13 cellular contexts compared by ENCODE assay signal in the genomic region with DNA sequence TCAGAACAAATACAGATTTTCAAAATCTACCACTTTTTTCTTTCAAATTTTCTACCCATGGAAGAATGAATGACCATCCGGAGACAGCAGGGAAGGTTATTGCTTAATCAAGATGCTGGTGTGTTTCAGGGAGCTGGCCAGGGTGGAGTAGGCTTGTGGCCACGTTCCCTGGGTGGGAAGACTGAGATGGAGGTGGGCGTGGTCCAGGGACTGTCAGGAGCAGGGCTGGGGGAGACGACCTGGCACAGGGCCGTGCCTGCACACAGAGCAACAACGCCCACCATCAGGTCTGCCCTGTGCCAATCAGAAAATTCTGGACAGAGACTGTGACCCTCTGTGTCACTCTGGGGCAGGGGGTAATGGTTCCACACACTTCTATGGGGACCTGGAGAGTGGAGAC. TPM values are rescaled to one million over a fixed set of nuclear protein-coding genes. Genes with fewer than 3 reads are reported as not detected.
DNase-seq lines count a peak whose midpoint lies in the region; ATAC-seq and TF ChIP-seq lines count a peak whose summit lies in the region.
"Had no signal": no experiment of that assay in that cellular context is flagged by ENCODE, and none has a peak within 500 bp of the region (broad histone marks: within the 10 kb centered on the region; RNA-seq: fewer than 3 reads in every experiment).

No MANE protein-coding gene starts in this region.

- H3K4me1 Mint-ChIP-seq in activated naive CD4-positive, alpha-beta T cell treated with anti-CD3 and anti-CD28 coated beads, Interleukin-2, amount 50 U/mL, for 24 hours: peaks cover 68% of the 10 kb centered on the region

- no peaks in the 10 kb centered on the region for H3K9me3 Mint-ChIP-seq in activated naive CD4-positive, alpha-beta T cell treated with anti-CD3 and anti-CD28 coated beads, Interleukin-2, amount 50 U/mL, for 24 hours

- H3K27me3 ChIP-seq in RWPE2 (ENCODE audit: insufficient read depth, poor library complexity, severe bottlenecking) (no peaks in the 10 kb centered on the region), stomach (peaks cover 0 to 18% (median 0%) of the 10 kb centered on the region in 3 donors)
- H3K27me3 ChIP-seq: gastroesophageal sphincter, vagina had no signal

- H3K4me1 ChIP-seq in RWPE2 (ENCODE audit: insufficient read depth, poor library complexity, severe bottlenecking): peaks cover 16% of the 10 kb centered on the region
- H3K4me1 ChIP-seq in stomach: peaks cover 0 to 9% (median 6%) of the 10 kb centered on the region in 4 donors
- H3K4me1 ChIP-seq: vagina had no signal

- no peak for TF ChIP-seq CTCF in RWPE2 (IDR thresholded peaks at IDR 0.05; ENCODE audit: poor library complexity, severe bottlenecking)
- TF ChIP-seq CTCF in stomach (IDR thresholded peaks at IDR 0.05): no peak

- peaks cover 1% of the 10 kb centered on the region for H3K36me3 Mint-ChIP-seq in activated naive CD4-positive, alpha-beta T cell treated with anti-CD3 and anti-CD28 coated beads, Interleukin-2, amount 50 U/mL, for 24 hours

- H3K27ac ChIP-seq in RWPE2 (ENCODE audit: poor library complexity, severe bottlenecking) (peak overlapping the region; percentile 66), stomach (peak overlapping the region; percentile 3 to 58 (median 38))
- H3K27ac ChIP-seq: gastroesophageal sphincter, vagina had no signal

- H3K4me3 ChIP-seq in RWPE2 (ENCODE audit: severe bottlenecking) (no peak overlapping the region), stomach (no peak overlapping the region)
- H3K4me3 ChIP-seq: gastroesophageal sphincter, vagina had no signal

- peak overlapping the region; percentile 96 for H3K27ac Mint-ChIP-seq in activated naive CD4-positive, alpha-beta T cell treated with anti-CD3 and anti-CD28 coated beads, Interleukin-2, amount 50 U/mL, for 24 hours

- peak overlapping the region; percentile 64 for H3K4me3 Mint-ChIP-seq in activated naive CD4-positive, alpha-beta T cell treated with anti-CD3 and anti-CD28 coated beads, Interleukin-2, amount 50 U/mL, for 24 hours

- no peak for TF ChIP-seq POLR2A in stomach (IDR thresholded peaks at IDR 0.05)

- ATAC-seq in RWPE2 (ENCODE audit: low read depth) (no peak), esophagus mucosa (peak; percentile 15), GM19351 (IDR thresholded peaks at IDR 0.05; ENCODE audit: unreplicated experiment) (no peak), GM21515 (IDR thresholded peaks at IDR 0.05; ENCODE audit: unreplicated experiment) (no peak)
- ATAC-seq: gastroesophageal sphincter had no signal

- H3K9me3 ChIP-seq in RWPE2 (ENCODE audit: severe bottlenecking) (no peaks in the 10 kb centered on the region), stomach (no peaks in the 10 kb centered on the region)
- H3K9me3 ChIP-seq: gastroesophageal sphincter, vagina had no signal

- TF ChIP-seq EP300 in stomach (IDR thresholded peaks at IDR 0.05): no peak

- 57 to 74% (median 63%) methylated on average over 5 to 6 of the region's 6 CpGs for WGBS in stomach, 5 donors

- DNase-seq in activated naive CD4-positive, alpha-beta T cell treated with anti-CD3 and anti-CD28 coated beads, Interleukin-2, amount 50 U/mL, for 16 hours: no peak
- no peak for DNase-seq in RWPE2 (ENCODE audit: low spot score)
- no peak for DNase-seq in stomach
- no peak for DNase-seq in DMS153 treated with DMSO at 0.1 percent for 48 hours (lab: John Stamatoyannopoulos, UW; ENCODE audit: unreplicated experiment)
- DNase-seq: KBM-7, NCI-H187, NCI-H526 had no signal

- H3K36me3 ChIP-seq in RWPE2 (ENCODE audit: low read depth): no peaks in the 10 kb centered on the region
- peaks cover 0 to 4% (median 0%) of the 10 kb centered on the region in 4 donors for H3K36me3 ChIP-seq in stomach
- H3K36me3 ChIP-seq: gastroesophageal sphincter, vagina had no signal

- H3K27me3 Mint-ChIP-seq in activated naive CD4-positive, alpha-beta T cell treated with anti-CD3 and anti-CD28 coated beads, Interleukin-2, amount 50 U/mL, for 24 hours: no peaks in the 10 kb centered on the region

- intact Hi-C loops in stomach (cut with DNase I; ENCODE audit: low total_unique reads): no loop called here

RNA-seq across cellular contexts. Expression of a gene that starts 7.1 kb away (rescaled TPM):
- total RNA-seq in esophagus mucosa: not detected
- 1 to 10 TPM in 1 of 5 donors, not detected in 4; 7.8 TPM for total RNA-seq in stomach
- under 1 TPM in 1 of 3 donors, not detected in 2; 0.63 TPM for polyA plus RNA-seq in stomach
- total RNA-seq: gastroesophageal sphincter, vagina had no signal

RNA-seq across cellular contexts. Expression of a gene that starts 12.9 kb away (rescaled TPM):
- total RNA-seq in esophagus mucosa (3.9 TPM), stomach (10 to 100 TPM in 1 of 5 donors, 1 to 10 TPM in 2, under 1 TPM in 1, not detected in 1; 0.45 to 19.6 (median 3.6) TPM)
- polyA plus RNA-seq in stomach: 1 to 10 TPM; 4.1 to 9.3 (median 7.0) TPM

RNA-seq across cellular contexts. Expression of a gene that starts 49.3 kb away (rescaled TPM):
- 3.1 TPM for total RNA-seq in esophagus mucosa
- 1 to 10 TPM in 3 of 5 donors, under 1 TPM in 1, not detected in 1; 0.89 to 4.1 (median 2.3) TPM for total RNA-seq in stomach
- 1 to 10 TPM; 4.1 to 8.2 (median 4.6) TPM for polyA plus RNA-seq in stomach
